In the genomic region with DNA sequence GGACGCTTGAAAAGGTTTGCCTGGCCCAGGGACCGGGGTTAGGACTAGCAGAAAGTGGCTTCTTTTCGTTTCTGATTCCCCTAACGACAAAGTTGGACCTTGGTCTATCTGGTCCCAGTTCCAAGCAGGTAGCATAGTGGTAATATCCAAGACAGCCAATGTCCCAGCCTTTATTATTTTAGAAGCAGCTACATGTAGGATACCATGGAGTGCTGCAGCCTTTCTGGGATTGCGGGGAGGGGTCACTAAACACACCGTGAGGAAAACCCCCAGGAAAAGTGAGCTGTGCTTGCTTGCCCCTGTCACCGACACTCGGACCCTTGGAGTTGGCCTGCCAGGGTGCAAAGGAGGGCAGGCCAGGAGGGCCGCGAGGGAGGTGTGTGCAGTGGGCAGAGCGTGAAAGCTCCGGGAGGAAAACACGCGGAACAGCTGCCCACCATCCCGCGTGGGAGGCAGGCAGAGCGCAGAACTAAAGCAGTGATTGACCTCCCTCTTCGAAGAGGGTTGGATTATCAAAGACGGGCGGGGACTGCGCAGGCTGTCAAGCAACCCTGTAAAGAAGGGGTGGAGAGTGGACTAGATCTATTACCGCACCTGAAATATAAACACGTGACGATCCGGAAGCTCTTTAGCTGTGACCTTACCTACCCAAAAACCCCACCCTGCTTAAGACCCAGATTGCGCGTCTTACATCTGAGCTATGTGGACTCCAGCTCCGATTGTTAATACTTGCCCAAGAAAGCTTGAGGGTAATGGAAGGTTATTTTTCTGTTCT, we compare ENCODE assay signal across 8 cellular contexts. TPM values are rescaled to one million over a fixed set of nuclear protein-coding genes. Genes with fewer than 3 reads are reported as not detected.
DNase-seq lines count a peak whose midpoint lies in the region; ATAC-seq, FAIRE-seq and TF ChIP-seq lines count a peak whose summit lies in the region.

No MANE protein-coding gene starts in this region.

- peaks cover 46% of the 10 kb centered on the region for H3K79me2 ChIP-seq in PC-9 (ENCODE audit: low read depth)

- no peaks in the 10 kb centered on the region for H3K27me3 ChIP-seq in CD4-positive, CD25-positive, alpha-beta regulatory T cell (ENCODE audit: control insufficient read depth, insufficient read depth, low read length)
- H3K27me3 ChIP-seq in PC-9 (ENCODE audit: insufficient read depth, low read depth) (no peaks in the 10 kb centered on the region), pancreas (no peaks in the 10 kb centered on the region)

- intact Hi-C loops in PC-9 (cut with micrococcal nuclease; ENCODE audit: unreplicated experiment) (loop anchor here (2.0 to 5.0 kb wide), 5 partner anchors 50 to 295 kb away; no protein-coding TSS in a partner anchor), pancreas (cut with DNase I) (no loop called here)

- BruUV-seq in PC-9 (replicated peaks; lab: Mats Ljungman, UMichigan): no TSS peak

- H3K4me2 ChIP-seq in PC-9: peak overlapping the region; percentile 90

- CTCF ChIA-PET in PC-9 (lab: Charles Lee): interaction anchor here (0.6 to 0.7 kb wide), 2 partner anchors 37 to 78 kb away, joined by 3 to 4 read pairs; no protein-coding TSS in a partner anchor
- CTCF ChIA-PET in activated naive CD4-positive, alpha-beta T cell treated with anti-CD3 and anti-CD28 coated beads, Interleukin-2, amount 10 ng/mL, durations not matched to agents 7 days and 5 days (lab: Charles Lee): no interaction called here

- peak overlapping the region; percentile 85 to 95 (median 92) for H3K4me3 Mint-ChIP-seq in CD4-positive, CD25-positive, alpha-beta regulatory T cell
- H3K4me3 Mint-ChIP-seq in activated naive CD4-positive, alpha-beta T cell treated with anti-CD3 and anti-CD28 coated beads, Interleukin-2, amount 10 ng/mL, durations not matched to agents 7 days and 5 days: peak overlapping the region; percentile 84
- H3K4me3 Mint-ChIP-seq in glutamatergic neuron (ENCODE audit: unreplicated experiment): peak overlapping the region; percentile 82

- peak overlapping the region; percentile 3 to 91 (median 83) for H3K27ac Mint-ChIP-seq in CD4-positive, CD25-positive, alpha-beta regulatory T cell
- peak overlapping the region; percentile 71 for H3K27ac Mint-ChIP-seq in activated naive CD4-positive, alpha-beta T cell treated with anti-CD3 and anti-CD28 coated beads, Interleukin-2, amount 10 ng/mL, durations not matched to agents 7 days and 5 days
- H3K27ac Mint-ChIP-seq in glutamatergic neuron (ENCODE audit: unreplicated experiment): no peak overlapping the region

- ATAC-seq in CD4-positive, CD25-positive, alpha-beta regulatory T cell (ENCODE audit: low read depth in 2 of 2): peak; percentile 80 to 82
- ATAC-seq in GM19324 (IDR thresholded peaks at IDR 0.05; ENCODE audit: low FRiP score, unreplicated experiment): peak; percentile 22
- peak; percentile 50 for ATAC-seq in HG03432 (IDR thresholded peaks at IDR 0.05; ENCODE audit: unreplicated experiment)
- ATAC-seq in pancreas: peak; percentile 58 to 71 (median 62)

- peak overlapping the region; percentile 86 for H3K4me3 ChIP-seq in CD4-positive, CD25-positive, alpha-beta regulatory T cell (ENCODE audit: low read depth, low read length)
- H3K4me3 ChIP-seq in PC-9: peak overlapping the region; percentile 86
- H3K4me3 ChIP-seq in pancreas: peak overlapping the region; percentile 64 to 94 (median 81)

- peak overlapping the region; percentile 44 for H3K27ac ChIP-seq in CD4-positive, CD25-positive, alpha-beta regulatory T cell (ENCODE audit: insufficient read depth, low read length, poor library complexity, severe bottlenecking)
- H3K27ac ChIP-seq in PC-9: peak overlapping the region; percentile 69
- peak overlapping the region; percentile 64 to 94 (median 80) for H3K27ac ChIP-seq in pancreas

- peaks cover 18% of the 10 kb centered on the region for H3K4me1 ChIP-seq in CD4-positive, CD25-positive, alpha-beta regulatory T cell (ENCODE audit: control insufficient read depth, insufficient read depth, low read length, poor library complexity, severe bottlenecking)
- peaks cover 44% of the 10 kb centered on the region for H3K4me1 ChIP-seq in PC-9 (replicated peaks; ENCODE audit: insufficient read depth)
- peaks cover 17 to 48% (median 26%) of the 10 kb centered on the region in 3 donors for H3K4me1 ChIP-seq in pancreas

- no peak for FAIRE-seq in pancreas (lab: Jason Lieb, UNC)

- H3K9me2 ChIP-seq in PC-9 (ENCODE audit: insufficient read depth): no peaks in the 10 kb centered on the region

- peaks cover 0 to 6% (median 2%) of the 10 kb centered on the region in 7 donors for H3K9me3 Mint-ChIP-seq in CD4-positive, CD25-positive, alpha-beta regulatory T cell
- H3K9me3 Mint-ChIP-seq in activated naive CD4-positive, alpha-beta T cell treated with anti-CD3 and anti-CD28 coated beads, Interleukin-2, amount 10 ng/mL, durations not matched to agents 7 days and 5 days: peaks cover 7% of the 10 kb centered on the region
- H3K9me3 Mint-ChIP-seq in glutamatergic neuron (ENCODE audit: unreplicated experiment): peaks cover 6% of the 10 kb centered on the region

- no peak for TF ChIP-seq CTCF in PC-9 (conservative IDR thresholded peaks at IDR 0.05)
- no peak for TF ChIP-seq CTCF in glutamatergic neuron (IDR thresholded peaks at IDR 0.05; ENCODE audit: partially characterized antibody, unreplicated experiment)
- TF ChIP-seq CTCF in pancreas (IDR thresholded peaks at IDR 0.05): no peak

- peak overlapping the region; percentile 90 for H2AFZ ChIP-seq in PC-9

- H4K20me1 ChIP-seq in PC-9 (ENCODE audit: insufficient read depth): peaks cover 17% of the 10 kb centered on the region

- peaks cover 6% of the 10 kb centered on the region for H3K36me3 Mint-ChIP-seq in CD4-positive, CD25-positive, alpha-beta regulatory T cell
- peaks cover 10% of the 10 kb centered on the region for H3K36me3 Mint-ChIP-seq in activated naive CD4-positive, alpha-beta T cell treated with anti-CD3 and anti-CD28 coated beads, Interleukin-2, amount 10 ng/mL, durations not matched to agents 7 days and 5 days
- no peaks in the 10 kb centered on the region for H3K36me3 Mint-ChIP-seq in glutamatergic neuron (ENCODE audit: unreplicated experiment)

- peaks cover 11% of the 10 kb centered on the region; the same call in 1 of the 2 replicates for H3F3A ChIP-seq in PC-9 (ENCODE audit: insufficient read depth, low read depth)

- peak; percentile 44 to 87 (median 69) for DNase-seq in CD4-positive, CD25-positive, alpha-beta regulatory T cell
- DNase-seq in PC-9 (peak; percentile 54 to 71), glutamatergic neuron (peak; percentile 27), pancreas (peak; percentile 52 to 74 (median 61)), mesenteric fat pad (ENCODE audit: low spot score) (no peak)
- DNase-seq in activated naive CD4-positive, alpha-beta T cell treated with anti-CD3 and anti-CD28 coated beads, Interleukin-2, amount 10 ng/mL, durations not matched to agents 7 days and 5 days: peak; percentile 62

- peaks cover 4 to 5% of the 10 kb centered on the region in 2 experiments for H3K9me3 ChIP-seq in CD4-positive, CD25-positive, alpha-beta regulatory T cell (ENCODE audit: control insufficient read depth in 2 of 2, low read length in 2 of 2)
- H3K9me3 ChIP-seq in PC-9 (ENCODE audit: insufficient read depth, low read depth) (no peaks in the 10 kb centered on the region), pancreas (no peaks in the 10 kb centered on the region)

- WGBS in pancreas, 2 donors: 1 to 2% methylated on average over 28 of the region's 28 CpGs

- POLR2A ChIA-PET in PC-9 (lab: Charles Lee; ENCODE audit: unreplicated experiment): interaction anchor here (0.6 to 1.6 kb wide), 7 partner anchors 30 to 130 kb away, joined by 4 to 28 read pairs (median 4); no protein-coding TSS in a partner anchor

- H3K36me3 ChIP-seq in CD4-positive, CD25-positive, alpha-beta regulatory T cell (ENCODE audit: control insufficient read depth, insufficient read depth, low read length): no peaks in the 10 kb centered on the region
- H3K36me3 ChIP-seq in PC-9 (ENCODE audit: low read depth) (no peaks in the 10 kb centered on the region), pancreas (no peaks in the 10 kb centered on the region)

- H3K27me3 Mint-ChIP-seq in CD4-positive, CD25-positive, alpha-beta regulatory T cell: no peaks in the 10 kb centered on the region
- H3K27me3 Mint-ChIP-seq in activated naive CD4-positive, alpha-beta T cell treated with anti-CD3 and anti-CD28 coated beads, Interleukin-2, amount 10 ng/mL, durations not matched to agents 7 days and 5 days: no peaks in the 10 kb centered on the region
- peaks cover 3% of the 10 kb centered on the region for H3K27me3 Mint-ChIP-seq in glutamatergic neuron (ENCODE audit: unreplicated experiment)

- H3K4me1 Mint-ChIP-seq in CD4-positive, CD25-positive, alpha-beta regulatory T cell: peaks cover 30 to 53% (median 41%) of the 10 kb centered on the region in 4 donors
- peaks cover 48% of the 10 kb centered on the region for H3K4me1 Mint-ChIP-seq in activated naive CD4-positive, alpha-beta T cell treated with anti-CD3 and anti-CD28 coated beads, Interleukin-2, amount 10 ng/mL, durations not matched to agents 7 days and 5 days
- H3K4me1 Mint-ChIP-seq in glutamatergic neuron (ENCODE audit: low read depth, unreplicated experiment): peaks cover 22% of the 10 kb centered on the region

RNA-seq across cellular contexts. Expression of gene MAP4K3, which starts 0.6 kb away (rescaled TPM):
- total RNA-seq in CD4-positive, CD25-positive, alpha-beta regulatory T cell: 28.7 TPM
- 1 to 10 TPM; 1.4 to 3.3 (median 2.0) TPM for polyA plus RNA-seq in CD4-positive, CD25-positive, alpha-beta regulatory T cell
- total RNA-seq in PC-9 (2021): 38.4 and 46.7 TPM in 2 replicates
- total RNA-seq in glutamatergic neuron (ENCODE audit: unreplicated experiment): 48.1 TPM
- 10 to 100 TPM; 12.5 to 23.1 (median 18.5) TPM for total RNA-seq in pancreas
- 10 to 100 TPM in 1 of 2 donors, 1 to 10 TPM in 1; 8.2 to 13.3 TPM for polyA plus RNA-seq in pancreas
- 50.1 TPM for total RNA-seq in mesenteric fat pad

Comparison
In these comparisons a context has a peak if more than half of its experiments do, and no peak if none do; other contexts are left out.
1. ATAC-seq: peak in every context shown above with its lines; median percentile 81 in CD4-positive, CD25-positive, alpha-beta regulatory T cell; 62 in pancreas; 50 in HG03432; 22 in GM19324.